In genomic region chr20:49663112-49663511, GRCh38 we compare ENCODE assay signal across 31 cellular contexts.
"Had no signal": no experiment of that assay in that cellular context is flagged by ENCODE, and none has a peak within 500 bp of the region (broad histone marks: within the 10 kb centered on the region; RNA-seq: fewer than 3 reads in every experiment).

No MANE protein-coding gene starts in this region.

- H3K36me3 ChIP-seq: breast epithelium, left lung, lower lobe of right lung, thoracic aorta had no signal

- H3K27me3 Mint-ChIP-seq: activated CD4-positive, alpha-beta T cell treated with anti-CD3 and anti-CD28 coated beads for 36 hours; activated CD8-positive, alpha-beta memory T cell treated with anti-CD3 and anti-CD28 coated beads, Interleukin-2, amount 10 ng/mL, durations not matched to agents 7 days and 5 days; progenitor cell of endocrine pancreas; stimulated activated naive CD8-positive, alpha-beta T cell treated with anti-CD3 and anti-CD28 coated beads, Interleukin-15, Interleukin-2, amounts not matched to agents 100 ng/mL and 50 ng/mL, for 24 hours had no signal

- H3K9me3 Mint-ChIP-seq: activated naive CD4-positive, alpha-beta T cell treated with anti-CD3 and anti-CD28 coated beads, Interleukin-2, amount 50 U/mL, for 72 hours; activated T-cell treated with anti-CD3 and anti-CD28 coated beads, Interleukin-2, amount 50 U/mL, for 72 hours; natural killer cell; stimulated activated effector memory CD8-positive, alpha-beta T cell treated with anti-CD3 and anti-CD28 coated beads, Interleukin-12 subunit alpha, Interleukin-12 subunit beta, amount 100 ng/mL, for 72 hours; stimulated activated naive CD8-positive, alpha-beta T cell treated with anti-CD3 and anti-CD28 coated beads, Interleukin-15, Interleukin-2, amounts not matched to agents 100 ng/mL and 50 ng/mL, for 24 hours; T-helper 2 cell treated with Interferon-gamma antibody and Interleukin-4, amounts not matched to agents 5 μg/mL and 100 μg/mL, for 36 hours had no signal

- H3K4me3 ChIP-seq: breast epithelium, left lung, lower lobe of right lung, skin epidermis, thoracic aorta had no signal

- H3K9me3 ChIP-seq: breast epithelium, left lung, lower lobe of right lung, thoracic aorta had no signal

- H3K36me3 Mint-ChIP-seq: activated CD8-positive, alpha-beta memory T cell treated with anti-CD3 and anti-CD28 coated beads, Interleukin-2, amount 10 ng/mL, durations not matched to agents 7 days and 5 days; activated naive CD4-positive, alpha-beta T cell treated with anti-CD3 and anti-CD28 coated beads, Interleukin-2, amount 50 U/mL, for 72 hours; natural killer cell had no signal

- H3K27ac ChIP-seq: breast epithelium, lower lobe of right lung, skin epidermis, thoracic aorta had no signal

- ATAC-seq: activated CD4-positive, alpha-beta T cell treated with anti-CD3 and anti-CD28 coated beads for 36 hours; activated CD8-positive, alpha-beta memory T cell treated with anti-CD3 and anti-CD28 coated beads, Interleukin-2, amount 10 ng/mL, durations not matched to agents 7 days and 5 days; activated CD8-positive, alpha-beta T cell treated with anti-CD3 and anti-CD28 coated beads, Interleukin-2, amount 10 ng/mL, durations not matched to agents 7 days and 5 days; activated naive CD4-positive, alpha-beta T cell treated with anti-CD3 and anti-CD28 coated beads, Interleukin-2, amount 50 U/mL, for 72 hours; activated T-cell treated with anti-CD3 and anti-CD28 coated beads, Interleukin-2, amount 50 U/mL, for 72 hours; left lung; lower lobe of right lung; natural killer cell; sciatic nerve; stimulated activated effector memory CD8-positive, alpha-beta T cell treated with anti-CD3 and anti-CD28 coated beads, Interleukin-12 subunit alpha, Interleukin-12 subunit beta, amount 100 ng/mL, for 72 hours had no signal

- H3K27me3 ChIP-seq: breast epithelium, left lung had no signal

- H3K27ac Mint-ChIP-seq: activated CD4-positive, alpha-beta T cell treated with anti-CD3 and anti-CD28 coated beads for 36 hours; activated CD8-positive, alpha-beta T cell treated with anti-CD3 and anti-CD28 coated beads, Interleukin-2, amount 10 ng/mL, durations not matched to agents 7 days and 5 days; activated naive CD4-positive, alpha-beta T cell treated with anti-CD3 and anti-CD28 coated beads, Interleukin-2, amount 50 U/mL, for 72 hours; activated T-cell treated with anti-CD3 and anti-CD28 coated beads, Interleukin-2, amount 50 U/mL, for 72 hours; progenitor cell of endocrine pancreas; stimulated activated effector memory CD8-positive, alpha-beta T cell treated with anti-CD3 and anti-CD28 coated beads, Interleukin-12 subunit alpha, Interleukin-12 subunit beta, amount 100 ng/mL, for 72 hours; stimulated activated naive CD8-positive, alpha-beta T cell treated with anti-CD3 and anti-CD28 coated beads, Interleukin-15, Interleukin-2, amounts not matched to agents 100 ng/mL and 50 ng/mL, for 24 hours; T-helper 2 cell treated with Interferon-gamma antibody and Interleukin-4, amounts not matched to agents 5 μg/mL and 100 μg/mL, for 36 hours had no signal

- FAIRE-seq: colon, endometrium, frontal cortex, islet of Langerhans, urothelium cell line had no signal

- DNase-seq: activated CD4-positive, alpha-beta T cell treated with anti-CD3 and anti-CD28 coated beads for 36 hours; activated CD4-positive, CD25-positive, alpha-beta regulatory T cell; activated CD8-positive, alpha-beta memory T cell treated with anti-CD3 and anti-CD28 coated beads, Interleukin-2, amount 10 ng/mL, durations not matched to agents 7 days and 5 days; activated CD8-positive, alpha-beta T cell treated with anti-CD3 and anti-CD28 coated beads, Interleukin-2, amount 10 ng/mL, durations not matched to agents 7 days and 5 days; activated naive CD4-positive, alpha-beta T cell; activated T-cell treated with anti-CD3 and anti-CD28 coated beads for 4 hours; activated T-cell treated with anti-CD3 and anti-CD28 coated beads, Interleukin-2, amount 50 U/mL, for 72 hours; central memory CD4-positive, alpha-beta T cell; dermis blood vessel endothelial cell; effector CD4-positive, alpha-beta T cell; left lung; lower lobe of right lung; mesenchymal stem cell; natural killer cell; stimulated activated CD4-positive, alpha-beta T cell treated with anti-CD3 and anti-CD28 coated beads, Interleukin-12 subunit alpha, Interleukin-12 subunit beta, amount 100 ng/mL, for 4 hours; stimulated activated CD4-positive, alpha-beta T cell treated with anti-CD3 and anti-CD28 coated beads, Interleukin-4, amount 100 ng/mL, for 24 hours; trophoblast cell had no signal

- H3K4me3 Mint-ChIP-seq: activated CD4-positive, alpha-beta T cell treated with anti-CD3 and anti-CD28 coated beads for 36 hours; activated CD8-positive, alpha-beta memory T cell treated with anti-CD3 and anti-CD28 coated beads, Interleukin-2, amount 10 ng/mL, durations not matched to agents 7 days and 5 days; activated CD8-positive, alpha-beta T cell treated with anti-CD3 and anti-CD28 coated beads, Interleukin-2, amount 10 ng/mL, durations not matched to agents 7 days and 5 days; stimulated activated naive CD8-positive, alpha-beta T cell treated with anti-CD3 and anti-CD28 coated beads, Interleukin-15, Interleukin-2, amounts not matched to agents 100 ng/mL and 50 ng/mL, for 24 hours had no signal
